In genomic region chr3:32249184-32249782, GRCh38 we compare ENCODE assay signal across 1 cellular context.
TF ChIP-seq lines count a peak whose summit lies in the region.

No MANE protein-coding gene starts in this region.

TF ChIP-seq in IMR-90, 13 proteins besides CTCF, POLR2A, EP300 and RAD21:
- no peak for TF ChIP-seq ELK1 (IDR thresholded peaks at IDR 0.05; ENCODE audit: borderline replicate concordance, low read depth, low read length)
- peak; percentile 65; the same call in 1 of the 2 replicates for TF ChIP-seq NFE2L2 (IDR thresholded peaks at IDR 0.05; ENCODE audit: low read depth, low read length)
- TF ChIP-seq MAFK (IDR thresholded peaks at IDR 0.05; ENCODE audit: low read depth, low read length): peak; percentile 28; the same call in 1 of the 2 replicates
- peak; percentile 98 for TF ChIP-seq CEBPB (IDR thresholded peaks at IDR 0.05; ENCODE audit: low read depth, low read length)
- no peak for TF ChIP-seq MXI1 (IDR thresholded peaks at IDR 0.05; ENCODE audit: borderline replicate concordance, low read depth, low read length)
